ENCODE assay signal across 25 cellular contexts in the genomic region with DNA sequence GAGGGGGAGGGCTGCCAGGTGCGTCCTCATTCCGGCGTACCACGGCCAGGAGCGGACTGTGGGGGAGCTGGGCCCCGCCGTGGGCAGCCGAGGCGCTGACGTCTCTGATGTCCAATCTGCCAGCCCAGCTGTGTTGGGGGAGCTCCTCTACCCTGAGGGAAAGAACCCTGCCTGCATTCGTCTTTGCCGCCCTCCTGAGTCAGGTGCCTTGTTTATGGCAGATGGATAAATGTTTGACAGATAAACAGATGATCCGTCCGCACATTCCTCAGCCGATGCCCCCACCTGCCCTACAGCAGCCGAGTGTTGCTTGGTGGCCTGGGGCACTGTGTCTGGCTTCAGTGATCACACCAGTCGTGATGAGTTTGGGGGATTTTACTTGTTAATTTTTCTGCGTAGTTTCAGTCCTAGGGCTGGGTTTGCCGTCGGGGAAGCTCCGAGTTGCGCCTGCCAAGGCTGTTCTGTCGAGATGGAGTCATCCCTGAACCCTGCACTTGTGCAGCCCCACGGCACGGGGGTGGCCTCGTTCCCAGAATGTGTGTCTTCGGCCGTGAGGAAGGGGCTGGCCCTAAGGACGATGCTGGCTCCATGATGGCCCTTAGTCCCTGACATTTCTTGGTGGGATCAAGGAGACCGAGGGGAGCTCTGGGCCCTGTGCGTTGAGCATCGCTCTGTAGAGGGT.
A peak's percentile ranks its signal among the peaks of the same experiment; 100 is the strongest.
DNase-seq lines count a peak whose midpoint lies in the region; TF ChIP-seq lines count a peak whose summit lies in the region.
"Had no signal": no experiment of that assay in that cellular context is flagged by ENCODE, and none has a peak within 500 bp of the region (broad histone marks: within the 10 kb centered on the region; RNA-seq: fewer than 3 reads in every experiment).

No MANE protein-coding gene starts in this region.

- no peak overlapping the region for H2BK120ac ChIP-seq in H9 (ENCODE audit: low read depth, low read length, poor library complexity, severe bottlenecking)

- no peak overlapping the region for H3K4me3 ChIP-seq in hepatocyte
- H3K4me3 ChIP-seq: body of pancreas, GM23248, prostate gland, tibial artery had no signal

- no peak overlapping the region for H3K18ac ChIP-seq in H9 (ENCODE audit: insufficient read length, low read depth, low read length)

- H3K27me3 ChIP-seq in H9 (ENCODE audit: insufficient read depth, low read length) (no peaks in the 10 kb centered on the region), hepatocyte (no peaks in the 10 kb centered on the region)
- H3K27me3 ChIP-seq: body of pancreas, tibial artery had no signal

- H3K4me2 ChIP-seq in H9 (ENCODE audit: insufficient read depth, insufficient read length, low read length) (no peak overlapping the region), hepatocyte (no peak overlapping the region)
- H3K4me2 ChIP-seq: KMS-11 had no signal

- H3K27me3 Mint-ChIP-seq in H9 (ENCODE audit: low read depth): no peaks in the 10 kb centered on the region
- H3K27me3 Mint-ChIP-seq in progenitor cell of endocrine pancreas: no peaks in the 10 kb centered on the region
- H3K27me3 Mint-ChIP-seq in activated CD4-positive, alpha-beta T cell treated with anti-CD3 and anti-CD28 coated beads, Interleukin-2, amount 10 ng/mL, durations not matched to agents 24 days and 14 days: no peaks in the 10 kb centered on the region
- H3K27me3 Mint-ChIP-seq: CD8-positive, alpha-beta memory T cell had no signal

- no peaks in the 10 kb centered on the region for H3K79me1 ChIP-seq in H9 (ENCODE audit: insufficient read depth, low read depth, low read length, poor library complexity, severe bottlenecking)

- no peak overlapping the region for H4K91ac ChIP-seq in H9 (ENCODE audit: insufficient read length, low read depth, low read length)

- H3K9me3 ChIP-seq in H9 (ENCODE audit: control insufficient read depth, low read depth, low read length) (no peaks in the 10 kb centered on the region), hepatocyte (ENCODE audit: low read depth) (no peaks in the 10 kb centered on the region)
- H3K9me3 ChIP-seq: body of pancreas, prostate gland, tibial artery had no signal

- H4K5ac ChIP-seq in H9 (ENCODE audit: insufficient read length, low read depth, low read length): no peak overlapping the region

- H3K4me1 Mint-ChIP-seq in H9: no peaks in the 10 kb centered on the region
- no peaks in the 10 kb centered on the region for H3K4me1 Mint-ChIP-seq in progenitor cell of endocrine pancreas (ENCODE audit: low read depth)
- H3K4me1 Mint-ChIP-seq in activated CD4-positive, alpha-beta T cell treated with anti-CD3 and anti-CD28 coated beads, Interleukin-2, amount 10 ng/mL, durations not matched to agents 24 days and 14 days: no peaks in the 10 kb centered on the region
- H3K4me1 Mint-ChIP-seq: CD8-positive, alpha-beta memory T cell; natural killer cell had no signal

- H3K79me2 ChIP-seq in H9 (ENCODE audit: insufficient read depth, low read length) (no peaks in the 10 kb centered on the region), hepatocyte (no peaks in the 10 kb centered on the region)

- intact Hi-C loops in activated CD4-positive, alpha-beta T cell treated with anti-CD3 and anti-CD28 coated beads, Interleukin-2, amount 10 ng/mL, durations not matched to agents 24 days and 14 days (cut with micrococcal nuclease): no loop called here

- H3K4ac ChIP-seq in H9 (ENCODE audit: low read depth, low read length): no peak overlapping the region

- H2BK12ac ChIP-seq in H9 (ENCODE audit: insufficient read length, low read depth, low read length): no peak overlapping the region

- H3K36me3 Mint-ChIP-seq in H9 (ENCODE audit: insufficient read depth in 1 of 3, low read depth in 3 of 3) (peaks cover 0 to 5% (median 2%) of the 10 kb centered on the region in 3 experiments; a peak in 2 of 7 replicates), progenitor cell of endocrine pancreas (ENCODE audit: insufficient read depth) (no peaks in the 10 kb centered on the region)
- no peaks in the 10 kb centered on the region for H3K36me3 Mint-ChIP-seq in activated CD4-positive, alpha-beta T cell treated with anti-CD3 and anti-CD28 coated beads, Interleukin-2, amount 10 ng/mL, durations not matched to agents 24 days and 14 days (ENCODE audit: low read depth)
- H3K36me3 Mint-ChIP-seq: CD8-positive, alpha-beta memory T cell; natural killer cell had no signal

- no peak overlapping the region for H3K56ac ChIP-seq in H9 (ENCODE audit: insufficient read length, low read depth, low read length)

- H3K9me3 Mint-ChIP-seq in H9 (no peaks in the 10 kb centered on the region; a peak in 2 of 5 replicates), progenitor cell of endocrine pancreas (ENCODE audit: low read depth) (peaks cover 3% of the 10 kb centered on the region)
- no peaks in the 10 kb centered on the region for H3K9me3 Mint-ChIP-seq in activated CD4-positive, alpha-beta T cell treated with anti-CD3 and anti-CD28 coated beads, Interleukin-2, amount 10 ng/mL, durations not matched to agents 24 days and 14 days
- H3K9me3 Mint-ChIP-seq: CD8-positive, alpha-beta memory T cell; natural killer cell had no signal

- no peak overlapping the region for H2BK20ac ChIP-seq in H9 (ENCODE audit: low read depth, low read length, poor library complexity, severe bottlenecking)

- H2AFZ ChIP-seq in H9 (ENCODE audit: low read length) (no peak overlapping the region), hepatocyte (no peak overlapping the region)
- H2AFZ ChIP-seq: GM23248 had no signal

- no peak overlapping the region for H3K23ac ChIP-seq in H9 (ENCODE audit: insufficient read length, low read depth, low read length)

- no peak overlapping the region for H3K9ac ChIP-seq in H9 (ENCODE audit: extremely low read depth, insufficient read length, low read length)
- H3K9ac ChIP-seq: GM23248, KMS-11 had no signal

- H3K27ac ChIP-seq in H9 (ENCODE audit: insufficient read length, low read depth, low read length): no peak overlapping the region
- no peak overlapping the region for H3K27ac ChIP-seq in hepatocyte
- H3K27ac ChIP-seq: body of pancreas, GM23248, KMS-11, prostate gland, tibial artery had no signal

- DNase-seq in ELF-1 (ENCODE audit: low read depth, low spot score) (peak; percentile 35), H9 (no peak), hepatocyte (ENCODE audit: low spot score) (peak; percentile 4), progenitor cell of endocrine pancreas (ENCODE audit: low spot score, unreplicated experiment) (peak; percentile 4), NCI-H2029 (lab: John Stamatoyannopoulos, UW) (no peak), SK-N-DZ (ENCODE audit: low spot score) (no peak)
- DNase-seq in central memory CD4-positive, alpha-beta T cell: no peak
- DNase-seq in activated CD4-positive, alpha-beta T cell treated with anti-CD3 and anti-CD28 coated beads, Interleukin-2, amount 10 ng/mL, durations not matched to agents 24 days and 14 days: no peak
- DNase-seq: body of pancreas; cortex of kidney; DMS79; GM23248; left colon; midbrain; natural killer cell; NCI-H146; NCI-H2227 treated with DMSO at 0.1 percent for 48 hours; small intestine; stimulated activated CD4-positive, alpha-beta T cell treated with anti-CD3 and anti-CD28 coated beads, Interleukin-2, amount 100 ng/mL, for 48 hours; stimulated activated naive CD4-positive, alpha-beta T cell; T-helper 9 cell had no signal

- no CpG with 5 or more reads among the region's 32 CpGs for WGBS in H9 (ENCODE audit: extremely low coverage, insufficient read length, low lambda C conversion rate)
- 86% methylated on average over 32 of the region's 32 CpGs for WGBS in hepatocyte (ENCODE audit: low lambda C conversion rate, missing lambda C conversion rate)

- H2AK5ac ChIP-seq in H9 (ENCODE audit: insufficient read length, low read length): no peak overlapping the region

- no peaks in the 10 kb centered on the region for H3K9me2 ChIP-seq in hepatocyte (replicated peaks; ENCODE audit: insufficient read depth)

- H3K27ac Mint-ChIP-seq in H9 (no peak overlapping the region), progenitor cell of endocrine pancreas (no peak overlapping the region)
- no peak overlapping the region for H3K27ac Mint-ChIP-seq in activated CD4-positive, alpha-beta T cell treated with anti-CD3 and anti-CD28 coated beads, Interleukin-2, amount 10 ng/mL, durations not matched to agents 24 days and 14 days
- H3K27ac Mint-ChIP-seq: CD8-positive, alpha-beta memory T cell; natural killer cell had no signal

- H2BK5ac ChIP-seq in H9 (ENCODE audit: insufficient read length, low read length): no peak overlapping the region

- H3K4me3 Mint-ChIP-seq in H9: no peak overlapping the region
- no peak overlapping the region for H3K4me3 Mint-ChIP-seq in progenitor cell of endocrine pancreas (ENCODE audit: low read depth)
- no peak overlapping the region for H3K4me3 Mint-ChIP-seq in activated CD4-positive, alpha-beta T cell treated with anti-CD3 and anti-CD28 coated beads, Interleukin-2, amount 10 ng/mL, durations not matched to agents 24 days and 14 days
- H3K4me3 Mint-ChIP-seq: CD8-positive, alpha-beta memory T cell; natural killer cell had no signal

- 0 out of 2 replicates have a peak overlapping the region, but pooled peaks have one; percentile 46 for H3K14ac ChIP-seq in H9 (ENCODE audit: insufficient read depth, low read length)

- no peaks in the 10 kb centered on the region for H3K4me1 ChIP-seq in H9 (ENCODE audit: insufficient read depth, low read length)
- H3K4me1 ChIP-seq in hepatocyte (ENCODE audit: insufficient read depth): no peaks in the 10 kb centered on the region
- H3K4me1 ChIP-seq: body of pancreas, prostate gland, tibial artery had no signal

- H3K36me3 ChIP-seq in hepatocyte (replicated peaks; ENCODE audit: insufficient read depth, low read depth): no peaks in the 10 kb centered on the region
- H3K36me3 ChIP-seq: prostate gland, tibial artery had no signal

- H3K23me2 ChIP-seq in H9 (ENCODE audit: insufficient read length, low read depth, low read length, poor library complexity, severe bottlenecking): no peaks in the 10 kb centered on the region

- no peak for TF ChIP-seq CTCF in H9 (conservative IDR thresholded peaks at IDR 0.05)
- TF ChIP-seq CTCF in hepatocyte (IDR thresholded peaks at IDR 0.05; ENCODE audit: poor library complexity): no peak
- TF ChIP-seq CTCF in progenitor cell of endocrine pancreas (IDR thresholded peaks at IDR 0.05; ENCODE audit: unreplicated experiment): no peak

- H4K20me1 ChIP-seq in H9 (ENCODE audit: control insufficient read depth, insufficient read depth, insufficient read length) (no peaks in the 10 kb centered on the region), hepatocyte (ENCODE audit: insufficient read depth, poor library complexity, severe bottlenecking) (no peaks in the 10 kb centered on the region)

- H2BK15ac ChIP-seq in H9 (ENCODE audit: low read depth, low read length): no peak overlapping the region

- no peak overlapping the region for H4K8ac ChIP-seq in H9 (replicated peaks; ENCODE audit: insufficient read length, low read depth, low read length)

- H3T11ph ChIP-seq in H9 (ENCODE audit: low read length): no peak overlapping the region

Comparison
In these comparisons a context has a peak if more than half of its experiments do, and no peak if none do; other contexts are left out.
1. DNase-seq: peak in ELF-1 (single experiment), hepatocyte (single experiment) and progenitor cell of endocrine pancreas (single experiment); none in H9 (single experiment), NCI-H2029 (single experiment), central memory CD4-positive, alpha-beta T cell (single experiment), SK-N-DZ (single experiment) and activated CD4-positive, alpha-beta T cell treated with anti-CD3 and anti-CD28 coated beads, Interleukin-2, amount 10 ng/mL, durations not matched to agents 24 days and 14 days (single experiment).